24 cellular contexts compared by ENCODE assay signal in the genomic region with DNA sequence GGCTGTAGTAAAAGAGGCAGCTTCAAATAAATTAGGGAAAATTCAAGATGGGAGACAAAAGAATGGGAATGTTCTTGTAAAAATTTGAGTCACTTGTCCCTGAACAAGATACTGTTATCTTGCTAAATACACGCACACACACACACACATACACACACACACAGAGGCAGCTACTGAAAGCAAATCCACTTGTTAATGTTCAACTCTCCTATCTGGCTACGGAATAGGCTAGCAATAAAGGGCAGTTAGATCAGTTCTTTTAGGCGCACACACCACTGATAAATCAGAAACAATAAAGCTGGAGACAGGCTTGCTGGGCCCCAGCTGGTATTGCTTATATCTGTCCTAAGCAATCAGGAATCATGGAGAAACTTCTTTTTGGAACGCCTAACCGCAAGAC.
DNase-seq lines count a peak whose midpoint lies in the region; ATAC-seq, FAIRE-seq and TF ChIP-seq lines count a peak whose summit lies in the region.
"Had no signal": no experiment of that assay in that cellular context is flagged by ENCODE, and none has a peak within 500 bp of the region (broad histone marks: within the 10 kb centered on the region; RNA-seq: fewer than 3 reads in every experiment).

No MANE protein-coding gene starts in this region.

- ATAC-seq in HepG2 (peak; percentile 44), GM18861 (IDR thresholded peaks at IDR 0.05; ENCODE audit: unreplicated experiment) (no peak)
- ATAC-seq: Panc1 had no signal

- peaks cover 48% of the 10 kb centered on the region for H3K4me1 Mint-ChIP-seq in progenitor cell of endocrine pancreas (ENCODE audit: low read depth)

- no peak overlapping the region for H3K27ac ChIP-seq in HepG2 (ENCODE audit: extremely low read length, insufficient read depth, low read length)
- H3K27ac ChIP-seq: GM23248, SJCRH30 had no signal

- H3K36me3 ChIP-seq in HepG2 (replicated peaks in 1 of 2; ENCODE audit: control insufficient read depth in 1 of 2, insufficient read depth in 2 of 2, low read length in 2 of 2): no peaks in the 10 kb centered on the region
- H3K36me3 ChIP-seq: MG63, SJCRH30 had no signal

- H3K4me3 ChIP-seq in HepG2 (replicated peaks in 1 of 3; ENCODE audit: insufficient read depth in 1 of 3, low read depth in 2 of 3, low read length in 3 of 3): no peak overlapping the region
- H3K4me3 ChIP-seq: GM23248, MG63, SJCRH30 had no signal

- no peak for TF ChIP-seq CTCF in HepG2 (CRISPR knock-in tag; IDR thresholded peaks at IDR 0.05)
- TF ChIP-seq CTCF in progenitor cell of endocrine pancreas (IDR thresholded peaks at IDR 0.05; ENCODE audit: unreplicated experiment): no peak

- no peak for TF ChIP-seq EP300 in HepG2 (IDR thresholded peaks at IDR 0.05; ENCODE audit: low read depth in 2 of 2, low read length in 2 of 2)
- no peak for TF ChIP-seq EP300 in HepG2 (CRISPR knock-in tag; IDR thresholded peaks at IDR 0.05; ENCODE audit: borderline replicate concordance)

- WGBS in HepG2 (ENCODE audit: low lambda C conversion rate): 27% methylated on average over 5 of the region's 5 CpGs

- no peak overlapping the region for H2AFZ ChIP-seq in HepG2 (ENCODE audit: low read length)
- H2AFZ ChIP-seq: GM23248 had no signal

- DNase-seq in COLO668 (lab: John Stamatoyannopoulos, UW; ENCODE audit: unreplicated experiment) (peak; percentile 30), SW480 (ENCODE audit: low spot score) (peak; percentile 42), HepG2 (ENCODE audit: low spot score) (peak; percentile 48), progenitor cell of endocrine pancreas (ENCODE audit: low spot score, unreplicated experiment) (peak; percentile 20), NCI-H526 (lab: John Stamatoyannopoulos, UW) (no peak), SW 1271 (lab: John Stamatoyannopoulos, UW) (no peak), UCSD-AML1 (lab: John Stamatoyannopoulos, UW; ENCODE audit: unreplicated experiment) (no peak)
- DNase-seq: 8988T, DMS 273 treated with DMSO at 0.1 percent for 48 hours, GF-D8, GM23248, HCEC 1CT, IMR-90, Kasumi-1, MG63, NCI-H1048, NCI-H1436 treated with DMSO at 0.1 percent for 48 hours, NCI-H2029, NCI-H345, NCI-H524 treated with DMSO at 0.1 percent for 48 hours, SJCRH30 had no signal

- no peaks in the 10 kb centered on the region for H3K9me3 ChIP-seq in HepG2 (ENCODE audit: low read length)
- H3K9me3 ChIP-seq: MG63, SJCRH30 had no signal

- peaks cover 3% of the 10 kb centered on the region for H3K9me3 Mint-ChIP-seq in progenitor cell of endocrine pancreas (ENCODE audit: low read depth)

- in situ Hi-C loops in HepG2 (cut with HindIII; ENCODE audit: extremely low pct_ligation_motif_present, low pct_unique_long_range_greater_than_20kb): no loop called here

- peaks cover 35% of the 10 kb centered on the region for H3K4me1 ChIP-seq in HepG2 (ENCODE audit: insufficient read depth, low read length)
- H3K4me1 ChIP-seq: SJCRH30 had no signal

- no peaks in the 10 kb centered on the region for H3K36me3 Mint-ChIP-seq in progenitor cell of endocrine pancreas (ENCODE audit: insufficient read depth)
- H3K36me3 Mint-ChIP-seq: CD14-positive monocyte had no signal

- no peak overlapping the region for H3K4me2 ChIP-seq in HepG2 (ENCODE audit: low read depth, low read length)

- no peak overlapping the region for H3K9ac ChIP-seq in HepG2 (ENCODE audit: insufficient read depth, low read depth, low read length)
- H3K9ac ChIP-seq: GM23248 had no signal

- no peak for TF ChIP-seq POLR2A in HepG2 (IDR thresholded peaks at IDR 0.05; ENCODE audit: insufficient read depth in 1 of 2, low read depth in 2 of 2, low read length in 2 of 2)

- H3K27ac Mint-ChIP-seq in progenitor cell of endocrine pancreas: peak overlapping the region; percentile 34
- H3K27ac Mint-ChIP-seq: CD14-positive monocyte had no signal

- POLR2A ChIA-PET in HepG2 (lab: Yijun Ruan, JAX): no interaction called here

- no peak overlapping the region for H3K4me3 Mint-ChIP-seq in progenitor cell of endocrine pancreas (ENCODE audit: low read depth)
- H3K4me3 Mint-ChIP-seq: CD14-positive monocyte had no signal

- H4K20me1 ChIP-seq in HepG2 (ENCODE audit: insufficient read depth, low read length): no peaks in the 10 kb centered on the region

- CTCF ChIA-PET in HepG2 (lab: Yijun Ruan, JAX; ENCODE audit: low intra/inter-chr PET ratio, low total read pairs): no interaction called here

- no TSS peak for BruUV-seq in HepG2 (replicated peaks; lab: Mats Ljungman, UMichigan)

- no peaks in the 10 kb centered on the region for H3K79me2 ChIP-seq in HepG2 (ENCODE audit: insufficient read depth, low read length)

- FAIRE-seq in HepG2 (lab: Jason Lieb, UNC): peak; percentile 49

- H3K27me3 ChIP-seq in HepG2 (ENCODE audit: control insufficient read depth in 1 of 2, insufficient read depth in 2 of 2, low read length in 2 of 2): peaks cover 0 to 8% of the 10 kb centered on the region in 2 experiments; a peak in 1 of 5 replicates
- H3K27me3 ChIP-seq: MG63, SJCRH30 had no signal

- TF ChIP-seq RAD21 in HepG2 (CRISPR knock-in tag; IDR thresholded peaks at IDR 0.05): no peak

- no peaks in the 10 kb centered on the region for H3K27me3 Mint-ChIP-seq in progenitor cell of endocrine pancreas

- intact Hi-C loops in HepG2 (cut with micrococcal nuclease; ENCODE audit: unreplicated experiment): no loop called here

TF ChIP-seq in HepG2, 621 proteins besides CTCF, POLR2A, EP300 and RAD21 (continues in another document):
- no peak for TF ChIP-seq DNMT1 (CRISPR knock-in tag; IDR thresholded peaks at IDR 0.05)
- TF ChIP-seq, protein P1, sequence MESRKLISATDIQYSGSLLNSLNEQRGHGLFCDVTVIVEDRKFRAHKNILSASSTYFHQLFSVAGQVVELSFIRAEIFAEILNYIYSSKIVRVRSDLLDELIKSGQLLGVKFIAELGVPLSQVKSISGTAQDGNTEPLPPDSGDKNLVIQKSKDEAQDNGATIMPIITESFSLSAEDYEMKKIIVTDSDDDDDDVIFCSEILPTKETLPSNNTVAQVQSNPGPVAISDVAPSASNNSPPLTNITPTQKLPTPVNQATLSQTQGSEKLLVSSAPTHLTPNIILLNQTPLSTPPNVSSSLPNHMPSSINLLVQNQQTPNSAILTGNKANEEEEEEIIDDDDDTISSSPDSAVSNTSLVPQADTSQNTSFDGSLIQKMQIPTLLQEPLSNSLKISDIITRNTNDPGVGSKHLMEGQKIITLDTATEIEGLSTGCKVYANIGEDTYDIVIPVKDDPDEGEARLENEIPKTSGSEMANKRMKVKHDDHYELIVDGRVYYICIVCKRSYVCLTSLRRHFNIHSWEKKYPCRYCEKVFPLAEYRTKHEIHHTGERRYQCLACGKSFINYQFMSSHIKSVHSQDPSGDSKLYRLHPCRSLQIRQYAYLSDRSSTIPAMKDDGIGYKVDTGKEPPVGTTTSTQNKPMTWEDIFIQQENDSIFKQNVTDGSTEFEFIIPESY (CRISPR knock-in tag; IDR thresholded peaks at IDR 0.05): no peak
- TF ChIP-seq, protein P2, sequence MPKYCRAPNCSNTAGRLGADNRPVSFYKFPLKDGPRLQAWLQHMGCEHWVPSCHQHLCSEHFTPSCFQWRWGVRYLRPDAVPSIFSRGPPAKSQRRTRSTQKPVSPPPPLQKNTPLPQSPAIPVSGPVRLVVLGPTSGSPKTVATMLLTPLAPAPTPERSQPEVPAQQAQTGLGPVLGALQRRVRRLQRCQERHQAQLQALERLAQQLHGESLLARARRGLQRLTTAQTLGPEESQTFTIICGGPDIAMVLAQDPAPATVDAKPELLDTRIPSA (CRISPR knock-in tag; IDR thresholded peaks at IDR 0.05; ENCODE audit: borderline replicate concordance): no peak
- TF ChIP-seq, protein P3, sequence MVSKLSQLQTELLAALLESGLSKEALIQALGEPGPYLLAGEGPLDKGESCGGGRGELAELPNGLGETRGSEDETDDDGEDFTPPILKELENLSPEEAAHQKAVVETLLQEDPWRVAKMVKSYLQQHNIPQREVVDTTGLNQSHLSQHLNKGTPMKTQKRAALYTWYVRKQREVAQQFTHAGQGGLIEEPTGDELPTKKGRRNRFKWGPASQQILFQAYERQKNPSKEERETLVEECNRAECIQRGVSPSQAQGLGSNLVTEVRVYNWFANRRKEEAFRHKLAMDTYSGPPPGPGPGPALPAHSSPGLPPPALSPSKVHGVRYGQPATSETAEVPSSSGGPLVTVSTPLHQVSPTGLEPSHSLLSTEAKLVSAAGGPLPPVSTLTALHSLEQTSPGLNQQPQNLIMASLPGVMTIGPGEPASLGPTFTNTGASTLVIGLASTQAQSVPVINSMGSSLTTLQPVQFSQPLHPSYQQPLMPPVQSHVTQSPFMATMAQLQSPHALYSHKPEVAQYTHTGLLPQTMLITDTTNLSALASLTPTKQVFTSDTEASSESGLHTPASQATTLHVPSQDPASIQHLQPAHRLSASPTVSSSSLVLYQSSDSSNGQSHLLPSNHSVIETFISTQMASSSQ (IDR thresholded peaks at IDR 0.05; ENCODE audit: low read depth): peak; percentile 80
- TF ChIP-seq, protein P3 (CRISPR knock-in tag; IDR thresholded peaks at IDR 0.05; ENCODE audit: borderline replicate concordance): peak; percentile 52; the same call in 1 of the 2 replicates
- TF ChIP-seq ZNF253 (CRISPR knock-in tag; IDR thresholded peaks at IDR 0.05; ENCODE audit: borderline replicate concordance): no peak
- TF ChIP-seq ARNT (IDR thresholded peaks at IDR 0.05): no peak
- no peak for TF ChIP-seq ZNF556 (CRISPR knock-in tag; IDR thresholded peaks at IDR 0.05; ENCODE audit: borderline replicate concordance)
- no peak for TF ChIP-seq IRX3 (CRISPR knock-in tag; IDR thresholded peaks at IDR 0.05; ENCODE audit: borderline replicate concordance, low read depth)

Comparison
In these comparisons a context has a peak if more than half of its experiments do, and no peak if none do; other contexts are left out.
1. DNase-seq: peak in COLO668 (single experiment), SW480 (single experiment), HepG2 (single experiment) and progenitor cell of endocrine pancreas (single experiment); none in NCI-H526 (0 of 2), SW 1271 (0 of 2) and UCSD-AML1 (single experiment).